8 cellular contexts compared by ENCODE assay signal in the genomic region with DNA sequence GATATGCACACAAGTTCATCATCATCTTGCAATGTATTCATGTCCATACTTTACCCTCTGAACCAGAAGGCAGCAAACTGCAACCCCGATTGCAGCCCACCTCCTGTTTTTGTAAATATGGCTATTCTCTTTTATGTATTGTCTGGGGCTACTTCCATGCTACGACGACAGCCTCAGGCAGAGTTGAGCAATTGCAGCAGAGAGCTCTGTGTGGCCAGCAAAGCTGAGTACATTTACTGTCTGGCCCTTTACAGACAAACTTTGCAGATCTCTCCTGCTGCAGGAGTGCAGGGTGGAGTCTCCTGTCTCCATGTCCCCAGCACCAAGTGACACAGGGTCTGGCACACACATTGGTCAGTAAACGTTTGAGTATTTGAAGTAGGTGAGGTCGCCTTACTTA. TPM values are rescaled to one million over a fixed set of nuclear protein-coding genes. Genes with fewer than 3 reads are reported as not detected.
DNase-seq lines count a peak whose midpoint lies in the region; ATAC-seq and TF ChIP-seq lines count a peak whose summit lies in the region.

No MANE protein-coding gene starts in this region.

- no peaks in the 10 kb centered on the region for H3K27me3 ChIP-seq in BJ (ENCODE audit: control insufficient read depth, insufficient read depth, low read length)
- H3K27me3 ChIP-seq in dorsolateral prefrontal cortex = no peaks in the 10 kb centered on the region

- peak; percentile 26; the same call in 1 of the 2 replicates for TF ChIP-seq CTCF in BJ (IDR thresholded peaks at IDR 0.05; ENCODE audit: insufficient read depth, low read depth, low read length)
- TF ChIP-seq CTCF in LNCAP (IDR thresholded peaks at IDR 0.05) = peak; percentile 10; the same call in 1 of the 2 replicates
- TF ChIP-seq CTCF in dorsolateral prefrontal cortex (IDR thresholded peaks at IDR 0.05 in 54 of 56, conservative IDR thresholded peaks at IDR 0.05 in 2 of 56; ENCODE audit: low read depth in 1 of 56, partially characterized antibody in 56 of 56) = peak in 17 of 56 donors; percentile 8 to 46 (median 19)
- TF ChIP-seq CTCF in mesothelial cell of epicardium (IDR thresholded peaks at IDR 0.05; ENCODE audit: unreplicated experiment) = no peak

- peaks cover 6% of the 10 kb centered on the region for H3K36me3 Mint-ChIP-seq in mesothelial cell of epicardium

- H3K4me3 ChIP-seq in BJ (ENCODE audit: low read depth, low read length) = no peak overlapping the region
- H3K4me3 ChIP-seq in dorsolateral prefrontal cortex = no peak overlapping the region

- no peaks in the 10 kb centered on the region for H3K27me3 Mint-ChIP-seq in mesothelial cell of epicardium (ENCODE audit: low read depth)

- POLR2A ChIA-PET in BJ (lab: Charles Lee) = no interaction called here

- H3K4me1 Mint-ChIP-seq in mesothelial cell of epicardium = peaks cover 69% of the 10 kb centered on the region

- H3K36me3 ChIP-seq in BJ (ENCODE audit: control insufficient read depth, insufficient read depth, low read length) = no peaks in the 10 kb centered on the region

- CTCF ChIA-PET in BJ (lab: Yijun Ruan, JAX) = interaction anchor here (1.4 to 4.3 kb wide), 2 partner anchors 9 to 15 kb away, joined by 3 to 18 read pairs; no protein-coding TSS in a partner anchor

- H3K27ac Mint-ChIP-seq in mesothelial cell of epicardium = peak overlapping the region; percentile 90

- H3K4me3 Mint-ChIP-seq in mesothelial cell of epicardium = no peak overlapping the region

- ATAC-seq in GM19324 (IDR thresholded peaks at IDR 0.05; ENCODE audit: low FRiP score, unreplicated experiment) (no peak), HG02798 (IDR thresholded peaks at IDR 0.05; ENCODE audit: poor library complexity, unreplicated experiment) (no peak)

- peak overlapping the region in 49 of 59 donors; percentile 1 to 96 (median 68) for H3K27ac ChIP-seq in dorsolateral prefrontal cortex

- no peak for DNase-seq in BJ (ENCODE audit: low read depth)
- DNase-seq in dorsolateral prefrontal cortex = peak in 1 of 10 donors; percentile 38
- DNase-seq in mesothelial cell of epicardium (ENCODE audit: low spot score in 2 of 2, unreplicated experiment in 2 of 2) = no peak
- DNase-seq in NCI-H82 (lab: John Stamatoyannopoulos, UW) = no peak
- DNase-seq in NCI-H2029 treated with DMSO at 0.1 percent for 48 hours (lab: John Stamatoyannopoulos, UW) = no peak

- intact Hi-C loops in dorsolateral prefrontal cortex (cut with DNase I) = loop anchor here in 1 of 2 donors (5.0 kb wide), 1 partner anchor 34 kb away; no protein-coding TSS in a partner anchor

- H3K9me3 Mint-ChIP-seq in mesothelial cell of epicardium = no peaks in the 10 kb centered on the region

RNA-seq across cellular contexts. Expression of a gene that starts 27.0 kb away (rescaled TPM):
- polyA plus RNA-seq in BJ (2011; rRNA removed) = 19.3 and 25.8 TPM in 2 replicates
- polyA minus RNA-seq in BJ (2011; rRNA and poly(A)+ RNA removed) = 32.4 and 61.4 TPM in 2 replicates
- total RNA-seq in dorsolateral prefrontal cortex = 100 to 1,000 TPM; 234 to 434 (median 347) TPM
- total RNA-seq in mesothelial cell of epicardium = 495 to 505 TPM (median 497 TPM) in 3 replicates
